9 cellular contexts compared by ENCODE assay signal in the genomic region with DNA sequence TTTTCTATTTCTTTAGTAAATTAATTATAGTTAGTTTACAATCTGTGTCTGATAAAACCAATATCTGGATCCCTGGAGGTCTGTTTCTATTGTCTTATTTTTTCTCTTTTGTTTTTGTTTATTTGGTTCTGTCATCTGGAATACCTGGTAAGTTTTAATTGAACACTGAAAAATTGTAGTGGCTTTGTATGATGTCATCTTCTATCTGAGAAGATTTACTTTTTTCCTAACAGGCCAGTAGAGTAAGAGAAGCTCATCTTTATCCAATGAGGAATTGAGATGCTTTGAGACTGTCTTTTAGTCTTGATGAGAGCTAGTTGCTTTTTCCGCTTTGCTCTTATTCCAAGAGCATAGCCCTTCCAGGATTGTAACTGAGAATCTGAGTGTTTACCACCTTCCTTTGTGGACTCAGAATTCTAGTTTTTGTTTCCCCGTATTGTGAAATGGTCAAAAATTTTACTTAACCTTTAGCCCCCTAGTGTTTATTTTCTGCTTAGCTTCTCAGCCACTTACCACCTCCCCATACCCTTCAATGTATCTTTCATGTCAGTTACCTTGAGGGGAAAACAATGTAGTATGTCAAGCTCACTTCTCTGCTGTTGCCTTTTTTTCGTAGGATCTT. TPM values are rescaled to one million over a fixed set of nuclear protein-coding genes. Genes with fewer than 3 reads are reported as not detected.
DNase-seq lines count a peak whose midpoint lies in the region; ATAC-seq, FAIRE-seq and TF ChIP-seq lines count a peak whose summit lies in the region.
"Had no signal": no experiment of that assay in that cellular context is flagged by ENCODE, and none has a peak within 500 bp of the region (broad histone marks: within the 10 kb centered on the region; RNA-seq: fewer than 3 reads in every experiment).

No MANE protein-coding gene starts in this region.

- intact Hi-C loops in CD8-positive, alpha-beta T cell (cut with DNase I, micrococcal nuclease): loop anchor here (1.0 to 5.0 kb wide), 4 partner anchors 57 to 210 kb away; no protein-coding TSS in a partner anchor
- intact Hi-C loops in sigmoid colon (cut with DNase I): no loop called here

- H3K79me2 ChIP-seq in GM23338 (replicated peaks; ENCODE audit: insufficient read depth): peaks cover 34% of the 10 kb centered on the region
- peaks cover 96% of the 10 kb centered on the region for H3K79me2 ChIP-seq in keratinocyte (ENCODE audit: control insufficient read depth, insufficient read depth, low read length)

- H4K20me1 ChIP-seq in GM23338 (replicated peaks; ENCODE audit: insufficient read depth): 0 out of 2 replicates have a peak, but pooled peaks cover 10% of the 10 kb centered on the region
- H4K20me1 ChIP-seq in keratinocyte (ENCODE audit: control insufficient read depth, extremely low read depth, insufficient read depth, low read length): peaks cover 3% of the 10 kb centered on the region

- H3K4me2 ChIP-seq in GM23338 (no peak overlapping the region), keratinocyte (ENCODE audit: control insufficient read depth, extremely low read depth, insufficient read depth, low read depth, low read length) (no peak overlapping the region)

- H3K4me1 ChIP-seq in CD8-positive, alpha-beta T cell (ENCODE audit: insufficient read depth, low read length): peaks cover 22% of the 10 kb centered on the region
- H3K4me1 ChIP-seq in GM23338 (ENCODE audit: insufficient read depth): peaks cover 7% of the 10 kb centered on the region; the same call in 1 of the 2 replicates
- H3K4me1 ChIP-seq in keratinocyte (ENCODE audit: control insufficient read depth, extremely low read depth, insufficient read depth, low read length): no peaks in the 10 kb centered on the region
- H3K4me1 ChIP-seq in sigmoid colon: peaks cover 0 to 16% (median 7%) of the 10 kb centered on the region in 4 donors

- no peaks in the 10 kb centered on the region for H3K36me3 Mint-ChIP-seq in CD8-positive, alpha-beta T cell
- peaks cover 14% of the 10 kb centered on the region; the same call in 2 of the 3 replicates for H3K36me3 Mint-ChIP-seq in GM23338 (ENCODE audit: low read depth)
- no peaks in the 10 kb centered on the region for H3K36me3 Mint-ChIP-seq in T-helper 2 cell treated with Interferon-gamma antibody and Interleukin-4, amounts not matched to agents 5 μg/mL and 100 μg/mL, for 36 hours (ENCODE audit: low read depth)
- H3K36me3 Mint-ChIP-seq: naive B cell had no signal

- no peaks in the 10 kb centered on the region for H3K9me3 Mint-ChIP-seq in CD8-positive, alpha-beta T cell
- H3K9me3 Mint-ChIP-seq in GM23338: no peaks in the 10 kb centered on the region; the same call in 2 of the 3 replicates
- H3K9me3 Mint-ChIP-seq in T-helper 2 cell treated with Interferon-gamma antibody and Interleukin-4, amounts not matched to agents 5 μg/mL and 100 μg/mL, for 36 hours: no peaks in the 10 kb centered on the region
- H3K9me3 Mint-ChIP-seq: naive B cell had no signal

- no peaks in the 10 kb centered on the region for H3K27me3 Mint-ChIP-seq in CD8-positive, alpha-beta T cell (ENCODE audit: low read depth)
- H3K27me3 Mint-ChIP-seq in GM23338 (ENCODE audit: insufficient read depth, low read depth, poor library complexity): no peaks in the 10 kb centered on the region
- no peaks in the 10 kb centered on the region for H3K27me3 Mint-ChIP-seq in T-helper 2 cell treated with Interferon-gamma antibody and Interleukin-4, amounts not matched to agents 5 μg/mL and 100 μg/mL, for 36 hours (ENCODE audit: low read depth)

- H2AFZ ChIP-seq in GM23338: no peak overlapping the region
- no peak overlapping the region for H2AFZ ChIP-seq in keratinocyte (ENCODE audit: control insufficient read depth, low read length)

- H3K36me3 ChIP-seq in CD8-positive, alpha-beta T cell (ENCODE audit: insufficient read depth, low read length): no peaks in the 10 kb centered on the region
- H3K36me3 ChIP-seq in GM23338 (ENCODE audit: insufficient read depth): no peaks in the 10 kb centered on the region
- peaks cover 13 to 24% of the 10 kb centered on the region in 2 experiments for H3K36me3 ChIP-seq in keratinocyte (ENCODE audit: control insufficient read depth in 2 of 2, extremely low read depth in 1 of 2, insufficient read depth in 2 of 2, low read length in 2 of 2)
- H3K36me3 ChIP-seq in sigmoid colon: no peaks in the 10 kb centered on the region

- no peaks in the 10 kb centered on the region for H3F3A ChIP-seq in GM23338 (replicated peaks; ENCODE audit: low read depth)

- no peak overlapping the region for H3K4me3 ChIP-seq in CD8-positive, alpha-beta T cell (ENCODE audit: low read depth, low read length)
- H3K4me3 ChIP-seq in GM23338: no peak overlapping the region
- no peak overlapping the region for H3K4me3 ChIP-seq in keratinocyte (ENCODE audit: control insufficient read depth in 2 of 3, extremely low read depth in 1 of 3, insufficient read depth in 2 of 3, low read depth in 1 of 3, low read length in 3 of 3)
- no peak overlapping the region for H3K4me3 ChIP-seq in sigmoid colon

- H3K9me2 ChIP-seq in GM23338 (ENCODE audit: insufficient read depth): no peaks in the 10 kb centered on the region

- WGBS in sigmoid colon, 2 donors: 47 to 54% methylated on average over 3 of the region's 3 CpGs

- TF ChIP-seq EP300 in sigmoid colon (IDR thresholded peaks at IDR 0.05): no peak

- no peak overlapping the region for H3K4me3 Mint-ChIP-seq in CD8-positive, alpha-beta T cell
- no peak overlapping the region for H3K4me3 Mint-ChIP-seq in GM23338
- H3K4me3 Mint-ChIP-seq in T-helper 2 cell treated with Interferon-gamma antibody and Interleukin-4, amounts not matched to agents 5 μg/mL and 100 μg/mL, for 36 hours: no peak overlapping the region
- H3K4me3 Mint-ChIP-seq: naive B cell had no signal

- peaks cover 23% of the 10 kb centered on the region for H3K4me1 Mint-ChIP-seq in CD8-positive, alpha-beta T cell (ENCODE audit: low read depth)
- H3K4me1 Mint-ChIP-seq in GM23338: peaks cover 15% of the 10 kb centered on the region
- peaks cover 29% of the 10 kb centered on the region for H3K4me1 Mint-ChIP-seq in T-helper 2 cell treated with Interferon-gamma antibody and Interleukin-4, amounts not matched to agents 5 μg/mL and 100 μg/mL, for 36 hours (ENCODE audit: low read depth)
- H3K4me1 Mint-ChIP-seq: naive B cell had no signal

- H3K27ac Mint-ChIP-seq in CD8-positive, alpha-beta T cell: no peak overlapping the region
- no peak overlapping the region for H3K27ac Mint-ChIP-seq in GM23338
- H3K27ac Mint-ChIP-seq in T-helper 2 cell treated with Interferon-gamma antibody and Interleukin-4, amounts not matched to agents 5 μg/mL and 100 μg/mL, for 36 hours: peak overlapping the region; percentile 62
- H3K27ac Mint-ChIP-seq: naive B cell had no signal

- no peak overlapping the region for H3K9ac ChIP-seq in keratinocyte (ENCODE audit: control insufficient read depth, extremely low read depth, insufficient read depth, low read length)

- dilution Hi-C loops in keratinocyte (cut with MboI; ENCODE audit: extremely low pct_ligation_motif_present, low sequenced_read_pairs): no loop called here

- no peaks in the 10 kb centered on the region for H3K27me3 ChIP-seq in CD8-positive, alpha-beta T cell (ENCODE audit: insufficient read depth, low read length)
- H3K27me3 ChIP-seq in GM23338 (ENCODE audit: insufficient read depth) (no peaks in the 10 kb centered on the region), keratinocyte (ENCODE audit: control insufficient read depth, extremely low read depth, insufficient read depth, low read length) (no peaks in the 10 kb centered on the region), sigmoid colon (no peaks in the 10 kb centered on the region)

- no peak for DNase-seq in CD8-positive, alpha-beta T cell
- DNase-seq in GM23338 (ENCODE audit: low spot score): peak; percentile 62
- no peak for DNase-seq in T-helper 2 cell treated with Interferon-gamma antibody and Interleukin-4, amounts not matched to agents 5 μg/mL and 100 μg/mL, for 36 hours (ENCODE audit: low spot score)
- no peak for DNase-seq in keratinocyte (ENCODE audit: low read depth, low spot score)
- DNase-seq in sigmoid colon: no peak
- DNase-seq: naive B cell had no signal

- no peaks in the 10 kb centered on the region for H3K9me1 ChIP-seq in keratinocyte (ENCODE audit: control insufficient read depth, extremely low read depth, insufficient read depth, low read length)

- POLR2A ChIA-PET in CD8-positive, alpha-beta T cell (lab: Charles Lee): interaction anchor here (0.7 to 1.3 kb wide), 2 partner anchors 52 to 57 kb away, joined by 4 to 6 read pairs; no protein-coding TSS in a partner anchor

- TF ChIP-seq POLR2A in sigmoid colon (IDR thresholded peaks at IDR 0.05): no peak

- peak; percentile 13 for FAIRE-seq in keratinocyte (lab: Jason Lieb, UNC)

- peak; percentile 32 for TF ChIP-seq CTCF in CD8-positive, alpha-beta T cell (IDR thresholded peaks at IDR 0.05)
- TF ChIP-seq CTCF in GM23338 (conservative IDR thresholded peaks at IDR 0.05; ENCODE audit: low read depth in 2 of 2) (peak; percentile 33 to 61), keratinocyte (optimal IDR thresholded peaks at IDR 0.05 in 1 of 3, IDR thresholded peaks at IDR 0.05 in 1 of 3, conservative IDR thresholded peaks at IDR 0.05 in 1 of 3; ENCODE audit: extremely low read depth in 1 of 3, insufficient read depth in 2 of 3, low read length in 3 of 3) (peak in 2 of 3 experiments; percentile 9 to 36), sigmoid colon (IDR thresholded peaks at IDR 0.05) (no peak)

- CTCF ChIA-PET in CD8-positive, alpha-beta T cell (lab: Charles Lee): interaction anchor here (0.9 to 2.1 kb wide), 13 partner anchors 9 to 211 kb away, joined by 3 to 16 read pairs (median 3); no protein-coding TSS in a partner anchor

- peak; percentile 21 for ATAC-seq in CD8-positive, alpha-beta T cell
- ATAC-seq in GM23338 (peak; percentile 53), HG03097 (IDR thresholded peaks at IDR 0.05; ENCODE audit: low FRiP score, unreplicated experiment) (no peak), HG03469 (IDR thresholded peaks at IDR 0.05; ENCODE audit: unreplicated experiment) (no peak), HG03045 (IDR thresholded peaks at IDR 0.05; ENCODE audit: unreplicated experiment) (no peak)

- no peaks in the 10 kb centered on the region for H3K9me3 ChIP-seq in CD8-positive, alpha-beta T cell (ENCODE audit: low read length)
- H3K9me3 ChIP-seq in keratinocyte (ENCODE audit: control insufficient read depth, low read depth, low read length): no peaks in the 10 kb centered on the region
- H3K9me3 ChIP-seq in sigmoid colon: no peaks in the 10 kb centered on the region

- no peak overlapping the region for H3K27ac ChIP-seq in CD8-positive, alpha-beta T cell (ENCODE audit: low read depth, low read length)
- H3K27ac ChIP-seq in GM23338 (ENCODE audit: low read depth): no peak overlapping the region
- no peak overlapping the region for H3K27ac ChIP-seq in keratinocyte (ENCODE audit: control insufficient read depth, insufficient read depth, low read length)
- no peak overlapping the region for H3K27ac ChIP-seq in sigmoid colon

RNA-seq across cellular contexts. Expression of a gene that starts 25.0 kb away (rescaled TPM):
- total RNA-seq in CD8-positive, alpha-beta T cell: under 1 TPM; 0.08 to 0.41 TPM
- 21.8 and 32.7 TPM in 2 replicates for total RNA-seq in GM23338 (2014; rRNA removed; shearing (Covaris generic))
- 17.4 and 30.0 TPM in 2 replicates for polyA plus RNA-seq in GM23338 (2016; fragmentation: Nextera tagmentation; extraction: Ambion mirVana)
- 153 to 177 TPM (median 172 TPM) in 3 replicates for polyA plus RNA-seq in keratinocyte
- polyA plus RNA-seq in keratinocyte (2011; ENCODE audit: low read depth): 26.7 TPM
- polyA plus RNA-seq in keratinocyte (2011; cell fraction: cytosol; rRNA removed): 76.8 and 129 TPM in 2 replicates
- polyA plus RNA-seq in keratinocyte (2011; cell fraction: nucleus; rRNA removed): 521 and 554 TPM in 2 replicates
- 122 and 205 TPM in 2 replicates for polyA plus RNA-seq in keratinocyte (2012; ENCODE audit: low replicate concordance)
- 166 to 258 TPM (median 258 TPM) in 3 replicates for polyA minus RNA-seq in keratinocyte
- 121 TPM for polyA minus RNA-seq in keratinocyte (2011; cell fraction: cytosol; rRNA and poly(A)+ RNA removed)
- polyA minus RNA-seq in keratinocyte (2011; cell fraction: nucleus; rRNA and poly(A)+ RNA removed): 395 and 657 TPM in 2 replicates
- 100 to 1,000 TPM in 2 of 4 donors, 10 to 100 TPM in 2; 77.3 to 179 (median 109) TPM for total RNA-seq in sigmoid colon
- polyA plus RNA-seq in sigmoid colon: 10 to 100 TPM in 2 of 3 donors, 1 to 10 TPM in 1; 6.6 to 38.8 (median 11.8) TPM

Comparison
In these comparisons a context has a peak if more than half of its experiments do, and no peak if none do; other contexts are left out.
1. ATAC-seq: peak in CD8-positive, alpha-beta T cell (single experiment) and GM23338 (single experiment); none in HG03097 (single experiment), HG03469 (single experiment) and HG03045 (single experiment).
2. CTCF ChIP-seq: peak in CD8-positive, alpha-beta T cell (single experiment), GM23338 (2 of 2) and keratinocyte (2 of 3); none in sigmoid colon (0 of 4).
3. RNA of a gene that starts 25.0 kb away (total RNA-seq): 77.3 to 179 TPM in sigmoid colon and 21.8 to 32.7 TPM in GM23338; 0.08 to 0.41 TPM in CD8-positive, alpha-beta T cell; every median in the first group is over 10 times any median in the second.